ENCODE assay signal across 17 cellular contexts in the genomic region with DNA sequence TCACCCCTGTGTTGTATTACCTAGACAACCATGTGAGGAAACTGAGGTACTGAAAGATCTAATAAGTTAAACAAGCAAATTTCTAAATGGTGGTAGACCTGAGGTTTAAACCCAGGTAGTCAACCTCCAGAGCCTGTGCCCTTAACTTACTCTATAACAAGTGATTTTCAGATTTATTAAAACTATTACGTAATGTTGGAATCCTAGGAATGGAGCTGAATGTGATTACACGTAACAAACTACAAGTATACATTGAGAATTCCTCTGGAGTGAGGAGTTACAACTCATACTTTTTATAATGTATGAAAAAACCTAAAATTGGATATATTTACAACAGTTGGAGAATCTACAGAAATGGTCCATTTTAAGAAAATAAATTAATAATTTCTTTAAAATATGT.
"Had no signal": no experiment of that assay in that cellular context is flagged by ENCODE, and none has a peak within 500 bp of the region (broad histone marks: within the 10 kb centered on the region; RNA-seq: fewer than 3 reads in every experiment).

No MANE protein-coding gene starts in this region.

- H3K9me3 ChIP-seq: colonic mucosa, esophagus squamous epithelium, neutrophil, suprapubic skin, tibial artery, upper lobe of left lung, vagina had no signal

- H3K4me1 ChIP-seq: colonic mucosa, esophagus squamous epithelium, suprapubic skin, tibial artery, upper lobe of left lung, vagina had no signal

- ATAC-seq: naive thymus-derived CD8-positive, alpha-beta T cell; stimulated activated effector memory CD8-positive, alpha-beta T cell treated with anti-CD3 and anti-CD28 coated beads, Interleukin-12 subunit alpha, Interleukin-12 subunit beta, amount 100 ng/mL, for 72 hours; stimulated activated naive CD8-positive, alpha-beta T cell treated with anti-CD3 and anti-CD28 coated beads, Interleukin-15, Interleukin-2, amounts not matched to agents 100 U/mL and 50 U/mL, for 24 hours had no signal

- H3K36me3 ChIP-seq: colonic mucosa had no signal

- H3K4me3 Mint-ChIP-seq: naive thymus-derived CD8-positive, alpha-beta T cell; stimulated activated effector memory CD8-positive, alpha-beta T cell treated with anti-CD3 and anti-CD28 coated beads, Interleukin-12 subunit alpha, Interleukin-12 subunit beta, amount 100 ng/mL, for 72 hours had no signal

- H3K27ac ChIP-seq: colonic mucosa, esophagus squamous epithelium, hepatocyte, neutrophil, suprapubic skin, tibial artery, upper lobe of left lung, vagina had no signal

- H3K27ac Mint-ChIP-seq: stimulated activated effector memory CD8-positive, alpha-beta T cell treated with anti-CD3 and anti-CD28 coated beads, Interleukin-12 subunit alpha, Interleukin-12 subunit beta, amount 100 ng/mL, for 72 hours had no signal

- H3K27me3 ChIP-seq: colonic mucosa, esophagus squamous epithelium, hepatocyte, neutrophil, suprapubic skin, tibial artery, upper lobe of left lung, vagina had no signal

- H3K4me3 ChIP-seq: colonic mucosa, esophagus squamous epithelium, hepatocyte, suprapubic skin, tibial artery, upper lobe of left lung, vagina had no signal

- H3K79me2 ChIP-seq: hepatocyte had no signal

- H3K27me3 Mint-ChIP-seq: naive thymus-derived CD8-positive, alpha-beta T cell had no signal

- H3K9me3 Mint-ChIP-seq: naive thymus-derived CD8-positive, alpha-beta T cell; stimulated activated effector memory CD8-positive, alpha-beta T cell treated with anti-CD3 and anti-CD28 coated beads, Interleukin-12 subunit alpha, Interleukin-12 subunit beta, amount 100 ng/mL, for 72 hours had no signal

- H3K4me2 ChIP-seq: hepatocyte had no signal

- DNase-seq: colonic mucosa; dermis blood vessel endothelial cell; esophagus squamous epithelium; foreskin melanocyte; head of caudate nucleus; kidney glomerular epithelial cell; naive thymus-derived CD8-positive, alpha-beta T cell; stimulated activated CD4-positive, alpha-beta T cell treated with anti-CD3 and anti-CD28 coated beads, Interleukin-4, amount 100 ng/mL, for 1 hour; stimulated activated CD8-positive, alpha-beta memory T cell treated with anti-CD3 and anti-CD28 coated beads, Interleukin-4, amount 100 ng/mL, for 48 hours; stimulated activated naive CD8-positive, alpha-beta T cell treated with anti-CD3 and anti-CD28 coated beads, Interleukin-15, Interleukin-2, amounts not matched to agents 100 U/mL and 50 U/mL, for 24 hours; tibial artery; upper lobe of left lung had no signal

- H2AFZ ChIP-seq: hepatocyte had no signal
